Comparison of ENCODE assay signal across 8 cellular contexts in the genomic region with DNA sequence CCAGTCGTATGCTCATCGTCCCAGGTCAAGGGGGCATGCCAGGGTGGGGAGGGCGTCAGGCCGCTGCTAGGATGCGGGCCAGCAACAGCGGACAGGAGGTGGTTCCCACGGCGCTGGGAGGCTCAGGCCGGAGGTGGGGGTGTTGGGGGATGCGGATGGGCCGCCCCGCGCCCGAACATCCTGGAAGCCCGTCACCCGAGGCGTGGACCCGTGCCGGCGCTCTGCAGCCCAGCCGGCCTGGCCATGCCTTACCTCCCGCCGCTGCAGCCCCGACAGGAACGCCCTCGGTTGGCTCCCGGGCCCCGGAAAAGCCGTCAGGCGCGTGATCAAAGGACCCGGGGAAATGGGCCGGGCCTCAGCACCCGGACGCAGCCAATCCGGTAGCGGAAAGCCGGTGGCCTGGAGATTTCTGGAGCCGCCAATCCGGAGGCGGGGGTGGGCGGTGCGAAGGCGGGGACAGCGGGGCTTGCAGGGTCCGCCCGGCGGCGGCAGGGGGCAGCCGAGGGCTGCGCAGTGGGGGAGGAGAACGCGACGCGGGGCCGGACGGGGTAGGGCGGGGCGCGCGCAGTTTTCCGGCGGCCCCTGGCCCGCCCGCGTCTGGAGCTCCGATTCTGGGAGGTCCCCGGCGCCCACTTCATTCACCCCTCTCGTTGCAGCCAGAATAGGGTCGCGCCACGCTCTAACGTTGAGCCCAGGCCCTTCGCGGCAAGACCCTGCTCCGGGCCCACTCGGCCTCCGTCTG. TPM values are rescaled to one million over a fixed set of nuclear protein-coding genes. Genes with fewer than 3 reads are reported as not detected.
A peak's percentile ranks its signal among the peaks of the same experiment; 100 is the strongest.
DNase-seq lines count a peak whose midpoint lies in the region; ATAC-seq and TF ChIP-seq lines count a peak whose summit lies in the region.

A gene (minus strand): TSS at position 280 of the 742 bp plus-strand sequence. CDS start 1,215 bp downstream, outside the sequence.

- H3K4me3 ChIP-seq in BLaER1 treated with 17β-estradiol and CSF1 and Interleukin-3, amounts not matched to agents 10 nM and 100 nM, result peak within 1 kb of the TSS; percentile 64 to 92 (median 82)
- H3K4me3 ChIP-seq in left lung, result peak within 1 kb of the TSS; percentile 83 to 91

- peak within 1 kb of the TSS; percentile 96 for H3K4me3 Mint-ChIP-seq in activated CD4-positive, alpha-beta T cell treated with anti-CD3 and anti-CD28 coated beads, Interleukin-2, amount 10 ng/mL, durations not matched to agents 7 days and 5 days

- CTCF ChIA-PET in activated CD4-positive, alpha-beta T cell treated with anti-CD3 and anti-CD28 coated beads, Interleukin-2, amount 10 ng/mL, durations not matched to agents 7 days and 5 days (lab: Charles Lee), result interaction anchor here (0.6 to 4.9 kb wide), 40 partner anchors 8 to 1103 kb away, joined by 3 to 40 read pairs (median 4); a partner anchor contains a TSS

- DNase-seq in NCI-H69 (lab: John Stamatoyannopoulos, UW) (peak; percentile 98), cortex of kidney (lab: John Stamatoyannopoulos, UW) (peak; percentile 89), left lung (peak; percentile 98 to 100)
- DNase-seq in activated CD4-positive, alpha-beta T cell treated with anti-CD3 and anti-CD28 coated beads, Interleukin-2, amount 10 ng/mL, durations not matched to agents 7 days and 5 days, result peak; percentile 97
- DNase-seq in stimulated activated CD4-positive, alpha-beta T cell treated with anti-CD3 and anti-CD28 coated beads, Interleukin-2, amount 100 ng/mL, for 4 hours (ENCODE audit: low read depth), result peak; percentile 95

- peak within 1 kb of the TSS; percentile 70 to 86 (median 82) for H3K27ac ChIP-seq in BLaER1 treated with 17β-estradiol and CSF1 and Interleukin-3, amounts not matched to agents 10 nM and 100 nM
- peak within 1 kb of the TSS; percentile 86 to 95 for H3K27ac ChIP-seq in left lung

- H3K27me3 Mint-ChIP-seq in activated CD4-positive, alpha-beta T cell treated with anti-CD3 and anti-CD28 coated beads, Interleukin-2, amount 10 ng/mL, durations not matched to agents 7 days and 5 days, result peaks cover 6% of the 10 kb centered on the region

- H3K4me1 Mint-ChIP-seq in activated CD4-positive, alpha-beta T cell treated with anti-CD3 and anti-CD28 coated beads, Interleukin-2, amount 10 ng/mL, durations not matched to agents 7 days and 5 days, result peaks cover 49% of the 10 kb centered on the region

- H3K9me3 Mint-ChIP-seq in activated CD4-positive, alpha-beta T cell treated with anti-CD3 and anti-CD28 coated beads, Interleukin-2, amount 10 ng/mL, durations not matched to agents 7 days and 5 days, result no peaks in the 10 kb centered on the region

- POLR2A ChIA-PET in activated CD4-positive, alpha-beta T cell treated with anti-CD3 and anti-CD28 coated beads, Interleukin-2, amount 10 ng/mL, durations not matched to agents 7 days and 5 days (lab: Charles Lee), result interaction anchor here (1.4 kb wide), 1 partner anchor 166 kb away, joined by 4 read pairs; no protein-coding TSS in a partner anchor

- intact Hi-C loops in left lung (cut with DNase I), result loop anchor here in 1 of 2 donors (5.0 kb wide), 1 partner anchor 168 kb away; no protein-coding TSS in a partner anchor

- peak within 1 kb of the TSS; percentile 72 to 89 (median 86) for H3K9ac ChIP-seq in BLaER1 treated with 17β-estradiol and CSF1 and Interleukin-3, amounts not matched to agents 10 nM and 100 nM

- ATAC-seq in GM19328 (IDR thresholded peaks at IDR 0.05; ENCODE audit: unreplicated experiment) (peak; percentile 82), HG03521 (IDR thresholded peaks at IDR 0.05; ENCODE audit: unreplicated experiment) (peak; percentile 76), left lung (peak; percentile 96)

- peak within 1 kb of the TSS; percentile 86 to 99 (median 96) for H3K4me2 ChIP-seq in BLaER1 treated with 17β-estradiol and CSF1 and Interleukin-3, amounts not matched to agents 10 nM and 100 nM

- peaks cover 41 to 48% (median 45%) of the 10 kb centered on the region in 11 experiments; a peak in 21 of 22 replicates for H4K20me1 ChIP-seq in BLaER1 treated with 17β-estradiol and CSF1 and Interleukin-3, amounts not matched to agents 10 nM and 100 nM

- H3K36me3 ChIP-seq in BLaER1 treated with 17β-estradiol and CSF1 and Interleukin-3, amounts not matched to agents 10 nM and 100 nM, result peaks cover 0 to 28% (median 20%) of the 10 kb centered on the region in 11 experiments; a peak in 17 of 22 replicates
- H3K36me3 ChIP-seq in left lung, result peaks cover 0 to 17% of the 10 kb centered on the region in 2 donors

- H3K27me3 ChIP-seq in BLaER1 treated with 17β-estradiol and CSF1 and Interleukin-3, amounts not matched to agents 10 nM and 100 nM, result no peaks in the 10 kb centered on the region
- no peaks in the 10 kb centered on the region for H3K27me3 ChIP-seq in left lung

- TF ChIP-seq CTCF in left lung (IDR thresholded peaks at IDR 0.05), result peak; percentile 94 to 98

- peak within 1 kb of the TSS; percentile 97 for H3K27ac Mint-ChIP-seq in activated CD4-positive, alpha-beta T cell treated with anti-CD3 and anti-CD28 coated beads, Interleukin-2, amount 10 ng/mL, durations not matched to agents 7 days and 5 days

- H3K36me3 Mint-ChIP-seq in activated CD4-positive, alpha-beta T cell treated with anti-CD3 and anti-CD28 coated beads, Interleukin-2, amount 10 ng/mL, durations not matched to agents 7 days and 5 days (ENCODE audit: low read depth), result peaks cover 17% of the 10 kb centered on the region

- peaks cover 25 to 73% (median 60%) of the 10 kb centered on the region in 10 experiments for H3K4me1 ChIP-seq in BLaER1 treated with 17β-estradiol and CSF1 and Interleukin-3, amounts not matched to agents 10 nM and 100 nM
- peaks cover 8 to 40% of the 10 kb centered on the region in 2 donors for H3K4me1 ChIP-seq in left lung

- no peaks in the 10 kb centered on the region for H3K9me3 ChIP-seq in BLaER1 treated with 17β-estradiol and CSF1 and Interleukin-3, amounts not matched to agents 10 nM and 100 nM (replicated peaks in 1 of 11)
- no peaks in the 10 kb centered on the region for H3K9me3 ChIP-seq in left lung

RNA-seq across cellular contexts. Expression of the gene that starts here (rescaled TPM):
- total RNA-seq in activated CD4-positive, alpha-beta T cell treated with anti-CD3 and anti-CD28 coated beads, Interleukin-2, amount 10 ng/mL, durations not matched to agents 7 days and 5 days, result 10 to 100 TPM; 22.4 to 23.1 TPM
- total RNA-seq in left lung, result 10 to 100 TPM; 35.7 to 38.9 TPM

Comparison
In these comparisons a context has a peak if more than half of its experiments do, and no peak if none do; other contexts are left out.
1. Peak in every context shown above with its lines: DNase-seq, ATAC-seq, H3K4me3 ChIP-seq and H3K27ac ChIP-seq.